ENCODE assay signal across 8 cellular contexts in the genomic region with DNA sequence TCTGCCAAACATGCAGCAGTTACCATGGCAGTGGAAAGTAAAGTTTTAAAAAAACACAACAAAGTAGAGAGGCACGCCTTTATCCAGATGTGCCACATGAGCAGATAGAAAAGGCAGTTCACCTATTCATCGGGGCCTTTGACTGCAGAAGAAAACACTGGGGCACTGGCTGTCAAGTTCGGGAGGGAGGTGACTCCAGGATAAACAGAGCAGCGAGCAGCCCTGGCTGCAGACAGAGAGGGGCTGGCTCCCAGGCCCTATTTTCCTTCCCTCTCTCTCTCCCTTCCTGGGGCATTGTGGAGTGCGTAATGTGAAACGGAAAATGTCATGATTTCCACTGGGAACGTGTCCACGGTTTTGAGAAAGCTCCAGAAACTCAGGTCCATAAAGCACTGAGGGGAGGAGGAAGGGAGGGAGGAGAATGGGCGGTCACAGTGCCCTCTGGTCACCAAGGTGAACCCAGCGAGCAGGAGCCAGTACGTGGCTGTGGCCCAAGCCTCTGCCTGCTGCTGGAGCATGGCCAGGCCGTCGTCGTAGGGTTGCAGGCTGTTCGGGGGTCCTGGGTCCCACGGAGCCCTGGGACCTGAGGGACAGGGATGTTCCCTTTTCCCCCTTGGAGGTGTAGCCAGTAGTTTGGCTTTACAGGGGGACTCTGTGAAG.
DNase-seq lines count a peak whose midpoint lies in the region; ATAC-seq, FAIRE-seq and TF ChIP-seq lines count a peak whose summit lies in the region.

No MANE protein-coding gene starts in this region.

- H3K4me3 Mint-ChIP-seq in mesothelial cell of epicardium = peak overlapping the region; percentile 16

- FAIRE-seq in GM12892 (lab: Jason Lieb, UNC) = no peak

- H3K9me3 Mint-ChIP-seq in mesothelial cell of epicardium = no peaks in the 10 kb centered on the region

- peak in 1 of 2 experiments; percentile 72 for DNase-seq in mesothelial cell of epicardium (ENCODE audit: low spot score in 2 of 2, unreplicated experiment in 2 of 2)
- peak; percentile 81 for DNase-seq in upper lobe of right lung
- DNase-seq in GM20000 (ENCODE audit: low spot score) = no peak
- no peak for DNase-seq in GM12892 (ENCODE audit: insufficient read length)

- no peaks in the 10 kb centered on the region for H3K36me3 Mint-ChIP-seq in mesothelial cell of epicardium

- no peaks in the 10 kb centered on the region for H3K27me3 Mint-ChIP-seq in mesothelial cell of epicardium (ENCODE audit: low read depth)

- H3K4me1 ChIP-seq in ES-I3 (ENCODE audit: insufficient read depth, low read length) (peaks cover 55% of the 10 kb centered on the region), upper lobe of right lung (peaks cover 85% of the 10 kb centered on the region)

- H3K9me3 ChIP-seq in ES-I3 (ENCODE audit: control insufficient read depth, insufficient read depth, low read length) (no peaks in the 10 kb centered on the region), upper lobe of right lung (no peaks in the 10 kb centered on the region)

- peak overlapping the region; percentile 28 for H3K9ac ChIP-seq in ES-I3 (ENCODE audit: low read depth, low read length)

- ATAC-seq in HG02973 (IDR thresholded peaks at IDR 0.05; ENCODE audit: unreplicated experiment) (peak; percentile 23), SK-N-SH treated with all-trans-retinoic acid at 6 μM for 48 hours (peak; percentile 56), upper lobe of right lung (peak; percentile 50)

- TF ChIP-seq POLR2A in GM12892 (IDR thresholded peaks at IDR 0.05; ENCODE audit: low read depth, low read length) = no peak

- H3K27me3 ChIP-seq in upper lobe of right lung = no peaks in the 10 kb centered on the region

- peak overlapping the region; percentile 30 for H3K4me3 ChIP-seq in upper lobe of right lung

- TF ChIP-seq CTCF in mesothelial cell of epicardium (IDR thresholded peaks at IDR 0.05; ENCODE audit: unreplicated experiment) (no peak), upper lobe of right lung (IDR thresholded peaks at IDR 0.05) (no peak), GM20000 (IDR thresholded peaks at IDR 0.05; ENCODE audit: extremely low read depth, missing control alignments) (no peak)

- peaks cover 91% of the 10 kb centered on the region for H3K4me1 Mint-ChIP-seq in mesothelial cell of epicardium

- H3K36me3 ChIP-seq in ES-I3 (ENCODE audit: insufficient read depth, low read length) = no peaks in the 10 kb centered on the region
- H3K36me3 ChIP-seq in upper lobe of right lung = no peaks in the 10 kb centered on the region

- intact Hi-C loops in upper lobe of right lung (cut with DNase I) = loop anchor here (5.0 to 10.0 kb wide), 2 partner anchors 112 to 350 kb away; partner anchors contain the start of gene IRF2BP2

- H3K27ac ChIP-seq in cingulate gyrus (ENCODE audit: low read depth, low read length) = peak overlapping the region; percentile 99
- peak overlapping the region; percentile 99 for H3K27ac ChIP-seq in upper lobe of right lung

- H3K27ac Mint-ChIP-seq in mesothelial cell of epicardium = peak overlapping the region; percentile 99

TF ChIP-seq in SK-N-SH treated with all-trans-retinoic acid at 6 μM for 48 hours, 23 proteins besides CTCF, POLR2A, EP300 and RAD21 (continues in another document):
- TF ChIP-seq, protein P1, sequence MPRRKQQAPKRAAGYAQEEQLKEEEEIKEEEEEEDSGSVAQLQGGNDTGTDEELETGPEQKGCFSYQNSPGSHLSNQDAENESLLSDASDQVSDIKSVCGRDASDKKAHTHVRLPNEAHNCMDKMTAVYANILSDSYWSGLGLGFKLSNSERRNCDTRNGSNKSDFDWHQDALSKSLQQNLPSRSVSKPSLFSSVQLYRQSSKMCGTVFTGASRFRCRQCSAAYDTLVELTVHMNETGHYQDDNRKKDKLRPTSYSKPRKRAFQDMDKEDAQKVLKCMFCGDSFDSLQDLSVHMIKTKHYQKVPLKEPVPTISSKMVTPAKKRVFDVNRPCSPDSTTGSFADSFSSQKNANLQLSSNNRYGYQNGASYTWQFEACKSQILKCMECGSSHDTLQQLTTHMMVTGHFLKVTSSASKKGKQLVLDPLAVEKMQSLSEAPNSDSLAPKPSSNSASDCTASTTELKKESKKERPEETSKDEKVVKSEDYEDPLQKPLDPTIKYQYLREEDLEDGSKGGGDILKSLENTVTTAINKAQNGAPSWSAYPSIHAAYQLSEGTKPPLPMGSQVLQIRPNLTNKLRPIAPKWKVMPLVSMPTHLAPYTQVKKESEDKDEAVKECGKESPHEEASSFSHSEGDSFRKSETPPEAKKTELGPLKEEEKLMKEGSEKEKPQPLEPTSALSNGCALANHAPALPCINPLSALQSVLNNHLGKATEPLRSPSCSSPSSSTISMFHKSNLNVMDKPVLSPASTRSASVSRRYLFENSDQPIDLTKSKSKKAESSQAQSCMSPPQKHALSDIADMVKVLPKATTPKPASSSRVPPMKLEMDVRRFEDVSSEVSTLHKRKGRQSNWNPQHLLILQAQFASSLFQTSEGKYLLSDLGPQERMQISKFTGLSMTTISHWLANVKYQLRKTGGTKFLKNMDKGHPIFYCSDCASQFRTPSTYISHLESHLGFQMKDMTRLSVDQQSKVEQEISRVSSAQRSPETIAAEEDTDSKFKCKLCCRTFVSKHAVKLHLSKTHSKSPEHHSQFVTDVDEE (CRISPR knock-in tag; IDR thresholded peaks at IDR 0.05) = peak; percentile 67; the same call in 1 of the 2 replicates
- TF ChIP-seq ZFP3 (CRISPR knock-in tag; IDR thresholded peaks at IDR 0.05) (no peak), BACH2 (CRISPR knock-in tag; IDR thresholded peaks at IDR 0.05; ENCODE audit: borderline replicate concordance) (no peak), ZNF70 (CRISPR knock-in tag; IDR thresholded peaks at IDR 0.05) (no peak), POU6F1 (CRISPR knock-in tag; IDR thresholded peaks at IDR 0.05; ENCODE audit: borderline replicate concordance, low read depth) (no peak), ISL1 (CRISPR knock-in tag; IDR thresholded peaks at IDR 0.05) (no peak), ZC3H10 (CRISPR knock-in tag; IDR thresholded peaks at IDR 0.05) (0 out of 2 replicates have a peak, but pooled peaks have one; percentile 26), SNAI2 (CRISPR knock-in tag; IDR thresholded peaks at IDR 0.05) (no peak), TCF4 (CRISPR knock-in tag; IDR thresholded peaks at IDR 0.05; ENCODE audit: borderline replicate concordance) (0 out of 2 replicates have a peak, but pooled peaks have one; percentile 27), ESRRG (CRISPR knock-in tag; IDR thresholded peaks at IDR 0.05) (no peak), ARNTL (CRISPR knock-in tag; IDR thresholded peaks at IDR 0.05; ENCODE audit: borderline replicate concordance, low read depth) (no peak), GLIS3 (CRISPR knock-in tag; IDR thresholded peaks at IDR 0.05) (no peak), RARB (CRISPR knock-in tag; IDR thresholded peaks at IDR 0.05) (no peak), ZNF565 (CRISPR knock-in tag; conservative IDR thresholded peaks at IDR 0.05; ENCODE audit: low read depth) (no peak), CSDC2 (CRISPR knock-in tag; IDR thresholded peaks at IDR 0.05) (no peak), ZNF8 (CRISPR knock-in tag; IDR thresholded peaks at IDR 0.05) (no peak), PPARA (CRISPR knock-in tag; IDR thresholded peaks at IDR 0.05; ENCODE audit: borderline replicate concordance) (no peak), TOX (CRISPR knock-in tag; IDR thresholded peaks at IDR 0.05; ENCODE audit: borderline replicate concordance) (0 out of 2 replicates have a peak, but pooled peaks have one; percentile 4), OSR1 (CRISPR knock-in tag; IDR thresholded peaks at IDR 0.05) (no peak), ZFP30 (CRISPR knock-in tag; IDR thresholded peaks at IDR 0.05) (no peak)
- TF ChIP-seq, protein P2, sequence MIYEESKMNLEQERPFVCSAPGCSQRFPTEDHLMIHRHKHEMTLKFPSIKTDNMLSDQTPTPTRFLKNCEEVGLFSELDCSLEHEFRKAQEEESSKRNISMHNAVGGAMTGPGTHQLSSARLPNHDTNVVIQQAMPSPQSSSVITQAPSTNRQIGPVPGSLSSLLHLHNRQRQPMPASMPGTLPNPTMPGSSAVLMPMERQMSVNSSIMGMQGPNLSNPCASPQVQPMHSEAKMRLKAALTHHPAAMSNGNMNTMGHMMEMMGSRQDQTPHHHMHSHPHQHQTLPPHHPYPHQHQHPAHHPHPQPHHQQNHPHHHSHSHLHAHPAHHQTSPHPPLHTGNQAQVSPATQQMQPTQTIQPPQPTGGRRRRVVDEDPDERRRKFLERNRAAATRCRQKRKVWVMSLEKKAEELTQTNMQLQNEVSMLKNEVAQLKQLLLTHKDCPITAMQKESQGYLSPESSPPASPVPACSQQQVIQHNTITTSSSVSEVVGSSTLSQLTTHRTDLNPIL (CRISPR knock-in tag; IDR thresholded peaks at IDR 0.05; ENCODE audit: low read depth) = no peak
- TF ChIP-seq, protein P3, sequence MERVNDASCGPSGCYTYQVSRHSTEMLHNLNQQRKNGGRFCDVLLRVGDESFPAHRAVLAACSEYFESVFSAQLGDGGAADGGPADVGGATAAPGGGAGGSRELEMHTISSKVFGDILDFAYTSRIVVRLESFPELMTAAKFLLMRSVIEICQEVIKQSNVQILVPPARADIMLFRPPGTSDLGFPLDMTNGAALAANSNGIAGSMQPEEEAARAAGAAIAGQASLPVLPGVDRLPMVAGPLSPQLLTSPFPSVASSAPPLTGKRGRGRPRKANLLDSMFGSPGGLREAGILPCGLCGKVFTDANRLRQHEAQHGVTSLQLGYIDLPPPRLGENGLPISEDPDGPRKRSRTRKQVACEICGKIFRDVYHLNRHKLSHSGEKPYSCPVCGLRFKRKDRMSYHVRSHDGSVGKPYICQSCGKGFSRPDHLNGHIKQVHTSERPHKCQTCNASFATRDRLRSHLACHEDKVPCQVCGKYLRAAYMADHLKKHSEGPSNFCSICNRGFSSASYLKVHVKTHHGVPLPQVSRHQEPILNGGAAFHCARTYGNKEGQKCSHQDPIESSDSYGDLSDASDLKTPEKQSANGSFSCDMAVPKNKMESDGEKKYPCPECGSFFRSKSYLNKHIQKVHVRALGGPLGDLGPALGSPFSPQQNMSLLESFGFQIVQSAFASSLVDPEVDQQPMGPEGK (CRISPR knock-in tag; IDR thresholded peaks at IDR 0.05; ENCODE audit: borderline replicate concordance) = no peak
